2 cellular contexts compared by ENCODE assay signal in the genomic region with DNA sequence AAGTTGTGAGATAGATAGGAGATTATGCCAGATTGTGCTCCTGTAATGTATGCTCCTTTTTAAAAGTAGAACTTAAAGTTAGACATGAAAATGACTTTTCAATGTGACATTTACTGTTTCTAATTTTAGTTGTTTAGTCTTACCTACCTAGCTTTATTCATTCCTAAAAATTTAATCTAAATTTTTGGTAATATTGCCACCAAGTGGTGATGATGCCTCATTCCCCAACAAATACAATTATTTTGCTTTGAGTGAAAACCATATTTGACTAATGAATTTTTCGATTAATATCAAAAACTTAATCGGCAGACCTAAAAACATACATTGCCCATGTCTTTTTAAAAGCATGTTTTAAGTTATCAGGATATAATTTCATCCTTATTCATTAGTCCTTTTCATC.
TF ChIP-seq lines count a peak whose summit lies in the region.

No MANE protein-coding gene starts in this region.

TF ChIP-seq in endothelial cell of umbilical vein, 7 proteins besides CTCF, POLR2A, EP300 and RAD21:
- TF ChIP-seq POLR2AphosphoS5 (IDR thresholded peaks at IDR 0.05; ENCODE audit: insufficient read depth, low read depth, low read length) (no peak), FOS (IDR thresholded peaks at IDR 0.05; ENCODE audit: borderline replicate concordance, insufficient read depth, low read length) (no peak), MAX (IDR thresholded peaks at IDR 0.05; ENCODE audit: insufficient read depth, insufficient read length) (no peak), EZH2 (IDR thresholded peaks at IDR 0.05; ENCODE audit: borderline replicate concordance, low read depth, low read length, severe bottlenecking) (no peak), GATA2 (IDR thresholded peaks at IDR 0.05; ENCODE audit: insufficient read depth, insufficient read length, low read depth, low read length) (no peak), MYC (IDR thresholded peaks at IDR 0.05; ENCODE audit: low read depth, low read length) (no peak), JUN (IDR thresholded peaks at IDR 0.05; ENCODE audit: borderline replicate concordance, insufficient read depth, insufficient read length, low read depth) (no peak)

TF ChIP-seq in WTC11, 78 proteins besides CTCF, POLR2A, EP300 and RAD21:
- no peak for TF ChIP-seq PRDM15 (CRISPR knock-in tag; IDR thresholded peaks at IDR 0.05)
- TF ChIP-seq, protein P1, sequence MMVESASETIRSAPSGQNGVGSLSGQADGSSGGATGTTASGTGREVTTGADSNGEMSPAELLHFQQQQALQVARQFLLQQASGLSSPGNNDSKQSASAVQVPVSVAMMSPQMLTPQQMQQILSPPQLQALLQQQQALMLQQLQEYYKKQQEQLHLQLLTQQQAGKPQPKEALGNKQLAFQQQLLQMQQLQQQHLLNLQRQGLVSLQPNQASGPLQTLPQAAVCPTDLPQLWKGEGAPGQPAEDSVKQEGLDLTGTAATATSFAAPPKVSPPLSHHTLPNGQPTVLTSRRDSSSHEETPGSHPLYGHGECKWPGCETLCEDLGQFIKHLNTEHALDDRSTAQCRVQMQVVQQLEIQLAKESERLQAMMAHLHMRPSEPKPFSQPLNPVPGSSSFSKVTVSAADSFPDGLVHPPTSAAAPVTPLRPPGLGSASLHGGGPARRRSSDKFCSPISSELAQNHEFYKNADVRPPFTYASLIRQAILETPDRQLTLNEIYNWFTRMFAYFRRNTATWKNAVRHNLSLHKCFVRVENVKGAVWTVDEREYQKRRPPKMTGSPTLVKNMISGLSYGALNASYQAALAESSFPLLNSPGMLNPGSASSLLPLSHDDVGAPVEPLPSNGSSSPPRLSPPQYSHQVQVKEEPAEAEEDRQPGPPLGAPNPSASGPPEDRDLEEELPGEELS (CRISPR knock-in tag; IDR thresholded peaks at IDR 0.05): no peak
- no peak for TF ChIP-seq ZNF232 (CRISPR knock-in tag; IDR thresholded peaks at IDR 0.05)
- no peak for TF ChIP-seq SP1 (CRISPR knock-in tag; conservative IDR thresholded peaks at IDR 0.05)
- no peak for TF ChIP-seq ZNF317 (CRISPR knock-in tag; IDR thresholded peaks at IDR 0.05; ENCODE audit: borderline replicate concordance, low read depth)
- TF ChIP-seq, protein P2, sequence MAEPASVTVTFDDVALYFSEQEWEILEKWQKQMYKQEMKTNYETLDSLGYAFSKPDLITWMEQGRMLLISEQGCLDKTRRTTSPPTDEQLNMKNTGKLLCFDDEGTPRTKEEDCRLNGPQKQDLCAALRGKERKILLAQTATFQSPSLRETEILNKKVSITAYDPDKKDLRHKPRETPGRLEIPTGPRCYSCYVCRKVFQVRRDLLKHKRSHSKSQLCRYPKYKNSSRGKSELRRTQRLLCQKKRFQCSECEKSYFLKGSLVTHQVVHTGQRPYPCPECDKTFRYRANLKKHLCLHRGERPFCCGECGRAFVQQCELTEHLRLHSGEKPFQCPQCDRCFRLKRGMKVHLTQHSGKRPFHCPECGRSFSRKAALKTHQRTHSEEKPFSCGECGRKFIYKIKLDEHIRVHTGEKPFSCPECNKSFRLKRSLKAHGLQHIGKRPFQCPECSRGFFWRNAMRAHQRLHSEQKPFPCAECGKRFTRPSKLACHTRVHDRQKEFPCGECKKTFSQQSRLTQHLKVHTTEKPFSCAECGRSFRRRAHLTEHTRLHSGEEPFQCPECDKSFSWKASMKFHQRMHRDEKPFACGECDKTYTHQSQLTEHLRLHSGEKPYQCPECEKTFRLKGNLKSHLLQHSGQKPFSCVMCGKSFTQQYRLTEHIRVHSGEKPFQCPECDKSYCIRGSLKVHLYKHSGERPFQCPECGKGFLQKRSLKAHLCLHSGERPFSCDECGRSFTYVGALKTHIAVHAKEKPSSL (CRISPR knock-in tag; conservative IDR thresholded peaks at IDR 0.05): no peak
- TF ChIP-seq, protein P3, sequence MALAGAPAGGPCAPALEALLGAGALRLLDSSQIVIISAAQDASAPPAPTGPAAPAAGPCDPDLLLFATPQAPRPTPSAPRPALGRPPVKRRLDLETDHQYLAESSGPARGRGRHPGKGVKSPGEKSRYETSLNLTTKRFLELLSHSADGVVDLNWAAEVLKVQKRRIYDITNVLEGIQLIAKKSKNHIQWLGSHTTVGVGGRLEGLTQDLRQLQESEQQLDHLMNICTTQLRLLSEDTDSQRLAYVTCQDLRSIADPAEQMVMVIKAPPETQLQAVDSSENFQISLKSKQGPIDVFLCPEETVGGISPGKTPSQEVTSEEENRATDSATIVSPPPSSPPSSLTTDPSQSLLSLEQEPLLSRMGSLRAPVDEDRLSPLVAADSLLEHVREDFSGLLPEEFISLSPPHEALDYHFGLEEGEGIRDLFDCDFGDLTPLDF (CRISPR knock-in tag; IDR thresholded peaks at IDR 0.05): no peak
- TF ChIP-seq MLX (CRISPR knock-in tag; IDR thresholded peaks at IDR 0.05): no peak
